In genomic region chr5:177035982-177036381, GRCh38 we compare ENCODE assay signal across 1 cellular context.
TF ChIP-seq lines count a peak whose summit lies in the region.

No MANE protein-coding gene starts in this region.

TF ChIP-seq in GM12878, 131 proteins besides CTCF, POLR2A, EP300 and RAD21:
- TF ChIP-seq YY1 (IDR thresholded peaks at IDR 0.05; ENCODE audit: low read depth, low read length) (peak; percentile 40; the same call in 1 of the 2 replicates), ZBTB40 (IDR thresholded peaks at IDR 0.05; ENCODE audit: borderline replicate concordance) (no peak), TCF7 (IDR thresholded peaks at IDR 0.05; ENCODE audit: borderline replicate concordance) (peak; percentile 76; the same call in 1 of the 2 replicates), TBL1XR1 (IDR thresholded peaks at IDR 0.05; ENCODE audit: low read depth, low read length) (no peak), RUNX3 (IDR thresholded peaks at IDR 0.05; ENCODE audit: low read length) (peak; percentile 73), EGR1 (IDR thresholded peaks at IDR 0.05; ENCODE audit: borderline replicate concordance in 1 of 2, low read depth in 2 of 2, low read length in 2 of 2) (no peak), POLR2AphosphoS2 (IDR thresholded peaks at IDR 0.05; ENCODE audit: low read depth, low read length) (no peak), SKIL (IDR thresholded peaks at IDR 0.05; ENCODE audit: low read depth, poor library complexity, severe bottlenecking) (no peak), RBBP5 (conservative IDR thresholded peaks at IDR 0.05) (no peak), MEF2B (IDR thresholded peaks at IDR 0.05; ENCODE audit: partially characterized antibody, poor library complexity, severe bottlenecking) (peak; percentile 10), ZBTB4 (CRISPR knock-in tag; IDR thresholded peaks at IDR 0.05) (no peak), WRNIP1 (IDR thresholded peaks at IDR 0.05; ENCODE audit: borderline replicate concordance, low read depth, low read length) (no peak), ETV6 (conservative IDR thresholded peaks at IDR 0.05 in 1 of 2, IDR thresholded peaks at IDR 0.05 in 1 of 2; ENCODE audit: borderline replicate concordance in 1 of 2, low read depth in 1 of 2) (no peak), SPI1 (IDR thresholded peaks at IDR 0.05; ENCODE audit: borderline replicate concordance, insufficient read depth, low read depth, low read length) (no peak), DPF2 (IDR thresholded peaks at IDR 0.05) (no peak), KLF5 (IDR thresholded peaks at IDR 0.05; ENCODE audit: partially characterized antibody) (no peak), E4F1 (IDR thresholded peaks at IDR 0.05; ENCODE audit: borderline replicate concordance, partially characterized antibody) (no peak), RELB (IDR thresholded peaks at IDR 0.05; ENCODE audit: low read depth) (no peak), ASH2L (IDR thresholded peaks at IDR 0.05; ENCODE audit: borderline replicate concordance, low read depth) (no peak), POU2F2 (IDR thresholded peaks at IDR 0.05; ENCODE audit: borderline replicate concordance, low read depth, low read length) (no peak), SRF (IDR thresholded peaks at IDR 0.05; ENCODE audit: low read depth in 2 of 2, low read length in 2 of 2) (no peak), IKZF2 (IDR thresholded peaks at IDR 0.05) (no peak)
TF ChIP-seq in GM12878: peak in this region for 4.
